In genomic region chr22:45671783-45672563, GRCh38 we compare ENCODE assay signal across 8 cellular contexts. TPM values are rescaled to one million over a fixed set of nuclear protein-coding genes. Genes with fewer than 3 reads are reported as not detected.
DNase-seq lines count a peak whose midpoint lies in the region; ATAC-seq, FAIRE-seq and TF ChIP-seq lines count a peak whose summit lies in the region.

Gene ATXN10, plus strand, starts transcription at chr22:45671834. Its CDS starts 230 bp downstream, at chr22:45672064.

- H3K4me3 ChIP-seq in HCT116 (replicated peaks in 1 of 2; ENCODE audit: low read depth in 1 of 2, low read length in 2 of 2), result peak within 1 kb of the TSS; percentile 79 to 88
- H3K4me3 ChIP-seq in astrocyte (ENCODE audit: insufficient read depth, low read depth, low read length), result peak within 1 kb of the TSS; percentile 83
- peak within 1 kb of the TSS; percentile 83 for H3K4me3 ChIP-seq in hepatocyte
- H3K4me3 ChIP-seq in uterus, result peak within 1 kb of the TSS; percentile 62 to 73

- H3K4me1 Mint-ChIP-seq in astrocyte (ENCODE audit: low read depth, unreplicated experiment), result peaks cover 22% of the 10 kb centered on the region

- H3K9ac ChIP-seq in HCT116 (ENCODE audit: low read length) (peak within 1 kb of the TSS; percentile 88), astrocyte (ENCODE audit: low read length) (peak within 1 kb of the TSS; percentile 98)

- RAD21 ChIA-PET in HCT116 (lab: Charles Lee; ENCODE audit: low non-redundant PET in 1 of 2, low total read pairs in 2 of 2, uncharacterized antibody in 2 of 2, unreplicated experiment in 2 of 2), result interaction anchor here in 1 of 2 experiments (0.7 kb wide), 2 partner anchors 313 to 388 kb away, joined by 3 to 6 read pairs; no protein-coding TSS in a partner anchor

- no peaks in the 10 kb centered on the region for H3K9me3 Mint-ChIP-seq in astrocyte (ENCODE audit: unreplicated experiment)

- ATAC-seq in HCT116, result peak; percentile 84

- H3K9me3 ChIP-seq in HCT116 (ENCODE audit: control insufficient read depth in 1 of 2, insufficient read depth in 1 of 2, low read depth in 1 of 2, low read length in 2 of 2), result no peaks in the 10 kb centered on the region
- no peaks in the 10 kb centered on the region for H3K9me3 ChIP-seq in astrocyte (ENCODE audit: insufficient read depth, low read depth, low read length)
- H3K9me3 ChIP-seq in hepatocyte (ENCODE audit: low read depth), result no peaks in the 10 kb centered on the region
- H3K9me3 ChIP-seq in uterus, result no peaks in the 10 kb centered on the region

- H3K27ac ChIP-seq in HCT116 (ENCODE audit: low read depth, low read length), result peak within 1 kb of the TSS; percentile 90
- peak within 1 kb of the TSS; percentile 92 for H3K27ac ChIP-seq in astrocyte (ENCODE audit: low read depth, low read length)
- H3K27ac ChIP-seq in hepatocyte, result peak within 1 kb of the TSS; percentile 95
- peak within 1 kb of the TSS; percentile 84 to 85 for H3K27ac ChIP-seq in uterus

- no peak for FAIRE-seq in astrocyte (lab: Jason Lieb, UNC)

- peak within 1 kb of the TSS; percentile 95 for H3K4me3 Mint-ChIP-seq in astrocyte (ENCODE audit: unreplicated experiment)

- no peaks in the 10 kb centered on the region for H3K9me2 ChIP-seq in HCT116 (ENCODE audit: insufficient read depth)
- no peaks in the 10 kb centered on the region for H3K9me2 ChIP-seq in hepatocyte (replicated peaks; ENCODE audit: insufficient read depth)

- TF ChIP-seq POLR2A in HCT116 (IDR thresholded peaks at IDR 0.05; ENCODE audit: borderline replicate concordance, extremely low read depth, insufficient read depth, insufficient read length) (peak; percentile 26), uterus (IDR thresholded peaks at IDR 0.05) (peak in 1 of 2 donors; percentile 60)

- peaks cover 49% of the 10 kb centered on the region for H3K79me2 ChIP-seq in HCT116 (ENCODE audit: insufficient read depth, low read length)
- peaks cover 54% of the 10 kb centered on the region for H3K79me2 ChIP-seq in astrocyte (ENCODE audit: insufficient read depth, low read length)
- H3K79me2 ChIP-seq in hepatocyte, result peaks cover 58% of the 10 kb centered on the region

- DNase-seq in ELR (ENCODE audit: low read depth), result peak; percentile 76
- DNase-seq in HCT116 (ENCODE audit: low read depth, low spot score), result no peak
- peak; percentile 44 for DNase-seq in NCI-H1417 treated with DMSO at 0.1 percent for 48 hours (lab: John Stamatoyannopoulos, UW)
- DNase-seq in T-helper 22 cell (ENCODE audit: low read depth), result peak; percentile 49
- peak; percentile 58 for DNase-seq in astrocyte (ENCODE audit: low read depth)
- peak; percentile 89 for DNase-seq in hepatocyte (ENCODE audit: low spot score)
- peak; percentile 31 for DNase-seq in renal cortical epithelial cell (ENCODE audit: low read depth)
- DNase-seq in uterus, result peak; percentile 56 to 68

- H3K36me3 Mint-ChIP-seq in astrocyte (ENCODE audit: low read depth, unreplicated experiment), result peaks cover 2% of the 10 kb centered on the region

- H3K36me3 ChIP-seq in HCT116 (ENCODE audit: control insufficient read depth in 1 of 2, insufficient read depth in 2 of 2, low read length in 2 of 2) (no peaks in the 10 kb centered on the region), astrocyte (ENCODE audit: insufficient read depth, low read length) (no peaks in the 10 kb centered on the region), hepatocyte (replicated peaks; ENCODE audit: insufficient read depth, low read depth) (no peaks in the 10 kb centered on the region), uterus (no peaks in the 10 kb centered on the region)

- no TSS peak for BruUV-seq in HCT116 (replicated peaks; lab: Mats Ljungman, UMichigan)

- H3K4me2 ChIP-seq in HCT116 (ENCODE audit: low read length) (peak within 1 kb of the TSS; percentile 95), astrocyte (ENCODE audit: low read length) (peak within 1 kb of the TSS; percentile 96), hepatocyte (peak within 1 kb of the TSS; percentile 94)

- peak within 1 kb of the TSS; percentile 92 for H3K27ac Mint-ChIP-seq in astrocyte (ENCODE audit: unreplicated experiment)

- intact Hi-C loops in HCT116 (cut with micrococcal nuclease), result no loop called here
- intact Hi-C loops in uterus (cut with DNase I; ENCODE audit: low total_unique reads), result no loop called here

- CTCF ChIA-PET in HCT116 (lab: Charles Lee), result no interaction called here

- TF ChIP-seq CTCF in HCT116 (IDR thresholded peaks at IDR 0.05 in 2 of 3, conservative IDR thresholded peaks at IDR 0.05 in 1 of 3; ENCODE audit: borderline replicate concordance in 1 of 3, insufficient read depth in 1 of 3, low read depth in 2 of 3, low read length in 2 of 3) (no peak), astrocyte (IDR thresholded peaks at IDR 0.05; ENCODE audit: insufficient read depth, low read depth, low read length) (no peak), hepatocyte (IDR thresholded peaks at IDR 0.05; ENCODE audit: poor library complexity) (no peak), uterus (IDR thresholded peaks at IDR 0.05) (no peak)

- H3K27me3 ChIP-seq in HCT116 (ENCODE audit: insufficient read depth, low read length), result no peaks in the 10 kb centered on the region
- H3K27me3 ChIP-seq in astrocyte (ENCODE audit: insufficient read depth, low read length), result no peaks in the 10 kb centered on the region
- no peaks in the 10 kb centered on the region for H3K27me3 ChIP-seq in hepatocyte
- no peaks in the 10 kb centered on the region for H3K27me3 ChIP-seq in uterus

- H4K20me1 ChIP-seq in HCT116 (ENCODE audit: insufficient read depth), result no peaks in the 10 kb centered on the region
- peaks cover 39% of the 10 kb centered on the region for H4K20me1 ChIP-seq in astrocyte (ENCODE audit: insufficient read depth, low read length)
- peaks cover 43% of the 10 kb centered on the region for H4K20me1 ChIP-seq in hepatocyte (ENCODE audit: insufficient read depth, poor library complexity, severe bottlenecking)

- TF ChIP-seq RAD21 in HCT116 (IDR thresholded peaks at IDR 0.05; ENCODE audit: low read depth), result no peak

- H3K27me3 Mint-ChIP-seq in astrocyte (ENCODE audit: low read depth, unreplicated experiment), result no peaks in the 10 kb centered on the region

- POLR2A ChIA-PET in HCT116 (lab: Charles Lee), result no interaction called here

- WGBS in hepatocyte (ENCODE audit: low lambda C conversion rate, missing lambda C conversion rate), result 2% methylated on average over 39 of the region's 89 CpGs

- peaks cover 4 to 35% of the 10 kb centered on the region in 2 experiments; a peak in 3 of 4 replicates for H3K4me1 ChIP-seq in HCT116 (ENCODE audit: control insufficient read depth in 1 of 2, insufficient read depth in 2 of 2, low read length in 2 of 2)
- H3K4me1 ChIP-seq in astrocyte (ENCODE audit: insufficient read depth, low read length), result peaks cover 28% of the 10 kb centered on the region
- H3K4me1 ChIP-seq in hepatocyte (ENCODE audit: insufficient read depth), result peaks cover 15% of the 10 kb centered on the region
- H3K4me1 ChIP-seq in uterus, result peaks cover 0 to 8% of the 10 kb centered on the region in 2 donors

- H2AFZ ChIP-seq in HCT116 (ENCODE audit: low read depth, low read length, poor library complexity, severe bottlenecking) (no peak within 1 kb of the TSS), astrocyte (ENCODE audit: low read depth, low read length) (peak within 1 kb of the TSS; percentile 86), hepatocyte (peak within 1 kb of the TSS; percentile 97)

TF ChIP-seq in HCT116, 20 proteins besides CTCF, POLR2A, EP300 and RAD21 (continues in another document):
- TF ChIP-seq SIN3A (IDR thresholded peaks at IDR 0.05; ENCODE audit: low read depth) (0 out of 2 replicates have a peak, but pooled peaks have one; percentile 6), ZFX (IDR thresholded peaks at IDR 0.05) (peak; percentile 100), ZNF274 (IDR thresholded peaks at IDR 0.05; ENCODE audit: low read depth, low read length) (no peak), CBX3 (IDR thresholded peaks at IDR 0.05; ENCODE audit: low read depth) (no peak), REST (IDR thresholded peaks at IDR 0.05; ENCODE audit: low read depth) (no peak), EZH2 (IDR thresholded peaks at IDR 0.05) (no peak), ATF3 (IDR thresholded peaks at IDR 0.05) (no peak), EGR1 (IDR thresholded peaks at IDR 0.05; ENCODE audit: low read depth) (peak; percentile 46; the same call in 1 of the 2 replicates), YY1 (IDR thresholded peaks at IDR 0.05; ENCODE audit: extremely low read depth, insufficient replicate concordance, low read depth, low read length) (peak; percentile 92), POLR2AphosphoS5 (IDR thresholded peaks at IDR 0.05; ENCODE audit: low read depth, low read length) (peak; percentile 62)

RNA-seq across cellular contexts. Expression of gene ATXN10, which starts in this region (rescaled TPM):
- total RNA-seq in HCT116 (2021; ENCODE audit: unreplicated experiment) (135 TPM), astrocyte (189 and 195 TPM in 2 replicates), hepatocyte (118 and 141 TPM in 2 replicates), renal cortical epithelial cell (166 and 458 TPM in 2 replicates), uterus (100 to 1,000 TPM; 251 to 258 (median 253) TPM)
- 127 and 143 TPM in 2 replicates for polyA plus RNA-seq in HCT116 (2012)
- 186 and 196 TPM in 2 replicates for polyA plus RNA-seq in hepatocyte
